Comparison of ENCODE assay signal across 15 cellular contexts in genomic region chr3:69866988-69867720, GRCh38.
DNase-seq lines count a peak whose midpoint lies in the region; ATAC-seq and TF ChIP-seq lines count a peak whose summit lies in the region.
"Had no signal": no experiment of that assay in that cellular context is flagged by ENCODE, and none has a peak within 500 bp of the region (broad histone marks: within the 10 kb centered on the region; RNA-seq: fewer than 3 reads in every experiment).

No MANE protein-coding gene starts in this region.

- no peaks in the 10 kb centered on the region for H3K36me3 ChIP-seq in SK-N-SH (replicated peaks in 1 of 2; ENCODE audit: control insufficient read depth in 1 of 2, insufficient read depth in 2 of 2, low read length in 1 of 2)
- H3K36me3 ChIP-seq in gastroesophageal sphincter, result no peaks in the 10 kb centered on the region
- no peaks in the 10 kb centered on the region for H3K36me3 ChIP-seq in sigmoid colon

- DNase-seq in SK-N-SH, result no peak
- no peak for DNase-seq in sigmoid colon
- DNase-seq in hypothalamus (lab: John Stamatoyannopoulos, UW), result no peak
- no peak for DNase-seq in RPMI8226
- DNase-seq: activated CD4-positive, alpha-beta T cell treated with anti-CD3 and anti-CD28 coated beads, Interleukin-2, amount 50 U/mL, for 4 hours; activated gamma-delta T cell; NCI-H187 treated with DMSO at 0.1 percent for 48 hours; stimulated activated CD4-positive, alpha-beta T cell treated with anti-CD3 and anti-CD28 coated beads, Interleukin-4, amount 100 ng/mL, for 4 hours; stimulated activated naive CD8-positive, alpha-beta T cell treated with anti-CD3 and anti-CD28 coated beads, Interleukin-15, amount 100 ng/mL, for 72 hours; T-helper 17 cell had no signal

- H2AFZ ChIP-seq in SK-N-SH (ENCODE audit: low read depth), result no peak overlapping the region
- H2AFZ ChIP-seq: parathyroid adenoma had no signal

- CTCF ChIA-PET in SK-N-SH (lab: Yijun Ruan, JAX), result interaction anchor here (1.1 to 2.5 kb wide), 5 partner anchors 12 to 175 kb away, joined by 3 to 11 read pairs (median 3); no protein-coding TSS in a partner anchor

- TF ChIP-seq CTCF in SK-N-SH (IDR thresholded peaks at IDR 0.05) (no peak), gastroesophageal sphincter (IDR thresholded peaks at IDR 0.05) (no peak), sigmoid colon (IDR thresholded peaks at IDR 0.05) (no peak)

- H3K9me2 ChIP-seq in SK-N-SH, result no peaks in the 10 kb centered on the region

- H3F3A ChIP-seq in SK-N-SH (replicated peaks; ENCODE audit: insufficient read depth), result no peaks in the 10 kb centered on the region

- WGBS in SK-N-SH (ENCODE audit: low lambda C conversion rate), result 10% methylated on average over 2 of the region's 2 CpGs
- 16 to 24% methylated on average over 2 of the region's 2 CpGs for WGBS in gastroesophageal sphincter (ENCODE audit: low coverage in 1 of 2), 2 donors
- whole genome bisulfite sequencing in sigmoid colon, 2 donors, result 21 to 45% methylated on average over 2 of the region's 2 CpGs

- TF ChIP-seq EP300 in SK-N-SH (IDR thresholded peaks at IDR 0.05; ENCODE audit: borderline replicate concordance in 1 of 2, low read depth in 1 of 2, low read length in 1 of 2) (no peak), gastroesophageal sphincter (IDR thresholded peaks at IDR 0.05) (no peak), sigmoid colon (IDR thresholded peaks at IDR 0.05) (no peak)

- TF ChIP-seq POLR2A in gastroesophageal sphincter (IDR thresholded peaks at IDR 0.05) (no peak), sigmoid colon (IDR thresholded peaks at IDR 0.05) (no peak)

- H3K4me3 ChIP-seq in SK-N-SH (ENCODE audit: low read depth in 2 of 2, low read length in 1 of 2), result no peak overlapping the region
- H3K4me3 ChIP-seq in gastroesophageal sphincter, result peak overlapping the region in 1 of 2 donors; percentile 44
- H3K4me3 ChIP-seq in sigmoid colon, result peak overlapping the region in 1 of 4 donors; percentile 24

- no peaks in the 10 kb centered on the region for H4K20me1 ChIP-seq in SK-N-SH (ENCODE audit: insufficient read depth)

- TF ChIP-seq RAD21 in SK-N-SH (IDR thresholded peaks at IDR 0.05; ENCODE audit: low read length), result no peak

- H3K4me1 ChIP-seq in SK-N-SH (ENCODE audit: control insufficient read depth in 1 of 2, insufficient read depth in 2 of 2, low read depth in 1 of 2, low read length in 1 of 2), result peaks cover 0 to 11% of the 10 kb centered on the region in 2 experiments; a peak in 2 of 4 replicates
- H3K4me1 ChIP-seq in gastroesophageal sphincter, result peaks cover 3 to 84% (median 10%) of the 10 kb centered on the region in 3 donors
- H3K4me1 ChIP-seq in sigmoid colon, result peaks cover 0 to 83% (median 64%) of the 10 kb centered on the region in 4 donors
- H3K4me1 ChIP-seq: parathyroid adenoma had no signal

- H3K4me2 ChIP-seq in SK-N-SH, result peak overlapping the region; percentile 27; the same call in 1 of the 2 replicates

- H3K79me2 ChIP-seq in SK-N-SH (ENCODE audit: insufficient read depth), result no peaks in the 10 kb centered on the region

- POLR2A ChIA-PET in SK-N-SH (lab: Yijun Ruan, JAX), result no interaction called here

- ATAC-seq in GM18861 (IDR thresholded peaks at IDR 0.05; ENCODE audit: unreplicated experiment) (peak; percentile 50), gastroesophageal sphincter (no peak), HG03108 (IDR thresholded peaks at IDR 0.05; ENCODE audit: unreplicated experiment) (no peak), GM21526 (IDR thresholded peaks at IDR 0.05; ENCODE audit: low FRiP score, unreplicated experiment) (no peak)
- ATAC-seq: stimulated activated naive CD8-positive, alpha-beta T cell treated with anti-CD3 and anti-CD28 coated beads, Interleukin-15, amount 100 ng/mL, for 72 hours; T-helper 17 cell had no signal

- peak overlapping the region in 1 of 2 experiments; percentile 22; a peak in 2 of 4 replicates for H3K27ac ChIP-seq in SK-N-SH (ENCODE audit: low read depth in 2 of 2, low read length in 1 of 2)
- peak overlapping the region; percentile 75 to 93 (median 80) for H3K27ac ChIP-seq in gastroesophageal sphincter
- H3K27ac ChIP-seq in sigmoid colon, result peak overlapping the region; percentile 45 to 81 (median 75)
- H3K27ac ChIP-seq: parathyroid adenoma had no signal

- H3K27me3 ChIP-seq in SK-N-SH (ENCODE audit: insufficient read depth) (no peaks in the 10 kb centered on the region), gastroesophageal sphincter (no peaks in the 10 kb centered on the region), sigmoid colon (no peaks in the 10 kb centered on the region)

- no peak overlapping the region for H3K9ac ChIP-seq in SK-N-SH
- H3K9ac ChIP-seq: parathyroid adenoma had no signal

- intact Hi-C loops in sigmoid colon (cut with DNase I), result loop anchor here (5.0 kb wide), 1 partner anchor 125 kb away; no protein-coding TSS in a partner anchor

- H3K9me3 ChIP-seq in SK-N-SH (no peaks in the 10 kb centered on the region), gastroesophageal sphincter (no peaks in the 10 kb centered on the region), sigmoid colon (no peaks in the 10 kb centered on the region)

TF ChIP-seq in SK-N-SH, 30 proteins besides CTCF, POLR2A, EP300 and RAD21:
- no peak for TF ChIP-seq REST (IDR thresholded peaks at IDR 0.05; ENCODE audit: low read depth, low read length)
- TF ChIP-seq SIN3A (IDR thresholded peaks at IDR 0.05; ENCODE audit: borderline replicate concordance, low read depth, low read length), result no peak
- no peak for TF ChIP-seq MXI1 (IDR thresholded peaks at IDR 0.05; ENCODE audit: low read depth, low read length)
- TF ChIP-seq GABPA (IDR thresholded peaks at IDR 0.05; ENCODE audit: low read depth), result no peak
- no peak for TF ChIP-seq NRF1 (IDR thresholded peaks at IDR 0.05; ENCODE audit: low read depth, low read length)
- no peak for TF ChIP-seq USF2 (IDR thresholded peaks at IDR 0.05; ENCODE audit: borderline replicate concordance, low read depth, low read length)
- no peak for TF ChIP-seq FOXJ3 (CRISPR knock-in tag; IDR thresholded peaks at IDR 0.05)
- no peak for TF ChIP-seq FOXM1 (IDR thresholded peaks at IDR 0.05; ENCODE audit: low read depth)
- no peak for TF ChIP-seq YY1 (IDR thresholded peaks at IDR 0.05; ENCODE audit: low read depth)
- no peak for TF ChIP-seq ELF1 (IDR thresholded peaks at IDR 0.05)
- TF ChIP-seq CHD2 (IDR thresholded peaks at IDR 0.05; ENCODE audit: low read length, partially characterized antibody), result no peak
- no peak for TF ChIP-seq POLR2AphosphoS5 (IDR thresholded peaks at IDR 0.05; ENCODE audit: low read depth, low read length)
- no peak for TF ChIP-seq GATA2 (CRISPR knock-in tag; IDR thresholded peaks at IDR 0.05)
- no peak for TF ChIP-seq USF1 (IDR thresholded peaks at IDR 0.05; ENCODE audit: borderline replicate concordance, low read depth)
- no peak for TF ChIP-seq MEF2A (IDR thresholded peaks at IDR 0.05; ENCODE audit: borderline replicate concordance, low read depth)
- no peak for TF ChIP-seq TCF12 (IDR thresholded peaks at IDR 0.05)
- no peak for TF ChIP-seq NFIC (IDR thresholded peaks at IDR 0.05; ENCODE audit: borderline replicate concordance)
- no peak for TF ChIP-seq MAX (IDR thresholded peaks at IDR 0.05; ENCODE audit: low read depth)
TF ChIP-seq in SK-N-SH: peak in this region for 0.
